Comparison of ENCODE assay signal across 9 cellular contexts in the genomic region with DNA sequence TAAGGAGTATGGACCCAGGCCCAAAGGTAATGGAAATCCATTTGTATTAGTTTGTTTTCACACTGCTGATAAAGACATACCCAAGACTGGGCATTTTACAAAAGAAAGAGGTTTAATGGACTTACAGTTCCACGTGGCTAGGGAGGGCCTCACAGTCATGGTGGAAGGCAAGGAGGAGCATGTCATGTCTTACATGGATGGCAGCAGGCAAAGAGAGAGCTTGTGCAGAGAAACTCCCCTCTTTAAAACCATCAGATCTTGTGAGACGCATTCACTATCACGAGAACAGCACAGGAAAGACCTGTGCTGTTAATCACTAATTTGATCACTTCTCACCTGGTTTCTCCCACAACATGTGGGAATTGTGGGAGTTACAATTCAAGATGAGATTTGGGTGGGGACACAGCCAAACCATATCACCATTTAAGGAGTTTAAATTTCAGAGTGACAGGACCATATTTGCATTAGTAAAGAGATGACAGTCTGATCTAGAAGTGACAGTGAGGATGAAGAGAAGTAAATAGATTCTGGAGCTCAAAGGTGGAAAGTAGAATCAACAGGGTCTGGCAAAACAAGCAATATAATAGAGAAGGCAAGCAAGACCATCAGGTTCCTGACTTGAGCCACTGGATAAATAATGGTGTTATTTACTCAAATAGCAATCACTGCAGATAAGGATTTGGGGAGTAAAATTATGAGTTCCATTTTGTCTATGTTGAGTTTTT. TPM values are rescaled to one million over a fixed set of nuclear protein-coding genes. Genes with fewer than 3 reads are reported as not detected.
"Had no signal": no experiment of that assay in that cellular context is flagged by ENCODE, and none has a peak within 500 bp of the region (broad histone marks: within the 10 kb centered on the region; RNA-seq: fewer than 3 reads in every experiment).

No MANE protein-coding gene starts in this region.

- FAIRE-seq: H1, H54 had no signal

- H3K27ac ChIP-seq: HL-60 had no signal

- DNase-seq: H9, HCEC 1CT, HFFc6, IMR-90, KBM-7 had no signal

- H3K4me3 ChIP-seq: GM23338 had no signal

- ATAC-seq: GM23338 had no signal

- H3K4me2 ChIP-seq: GM23338 had no signal

- H2AFZ ChIP-seq: GM23338 had no signal

RNA-seq across cellular contexts. Expression of gene FAM169A, which starts 7.5 kb away (rescaled TPM):
- polyA plus RNA-seq: IMR-90 had no signal
